In genomic region chr12:15590180-15590826, GRCh38 we compare ENCODE assay signal across 8 cellular contexts.
DNase-seq lines count a peak whose midpoint lies in the region; TF ChIP-seq lines count a peak whose summit lies in the region.

No MANE protein-coding gene starts in this region.

- H3K27ac ChIP-seq in HEK293 (ENCODE audit: extremely low read depth, low read depth, low read length): no peak overlapping the region

- POLR2A ChIA-PET in GM10248 (lab: Yijun Ruan, JAX): no interaction called here
- POLR2A ChIA-PET in HEK293 (lab: Yijun Ruan, JAX): no interaction called here

- CTCF ChIA-PET in GM10248 (lab: Yijun Ruan, JAX): interaction anchor here (0.6 to 11.1 kb wide), 44 partner anchors 8 to 363 kb away, joined by 3 to 208 read pairs (median 4); partner anchors contain the start of genes DERA and EPS8
- CTCF ChIA-PET in HEK293 (lab: Yijun Ruan, JAX): interaction anchor here (0.5 to 4.8 kb wide), 33 partner anchors 10 to 332 kb away, joined by 3 to 78 read pairs (median 4); no protein-coding TSS in a partner anchor

- no peaks in the 10 kb centered on the region for H3K9me3 ChIP-seq in HEK293 (ENCODE audit: control insufficient read depth, insufficient read depth, low read depth, low read length)
- no peaks in the 10 kb centered on the region for H3K9me3 ChIP-seq in Loucy (ENCODE audit: insufficient read depth, low read depth, low read length)

- peak overlapping the region; percentile 13 for H3K27ac Mint-ChIP-seq in activated naive CD8-positive, alpha-beta T cell
- peak overlapping the region; percentile 86 for H3K27ac Mint-ChIP-seq in osteocyte (ENCODE audit: unreplicated experiment)

- H3F3A ChIP-seq in Loucy (ENCODE audit: low read depth): no peaks in the 10 kb centered on the region

- H3K4me3 Mint-ChIP-seq in activated naive CD8-positive, alpha-beta T cell: peak overlapping the region; percentile 84
- peak overlapping the region; percentile 62 for H3K4me3 Mint-ChIP-seq in osteocyte (ENCODE audit: unreplicated experiment)

- peak overlapping the region; percentile 24 for H3K9ac ChIP-seq in Loucy (ENCODE audit: low read depth, low read length, poor library complexity, severe bottlenecking)

- H2AFZ ChIP-seq in Loucy (ENCODE audit: low read length): peak overlapping the region; percentile 99

- peak overlapping the region; percentile 58 for H3K4me2 ChIP-seq in Loucy (ENCODE audit: low read depth, low read length, poor library complexity, severe bottlenecking)

- no peaks in the 10 kb centered on the region for H3K9me3 Mint-ChIP-seq in activated naive CD8-positive, alpha-beta T cell (ENCODE audit: low read depth)
- no peaks in the 10 kb centered on the region for H3K9me3 Mint-ChIP-seq in osteocyte (ENCODE audit: unreplicated experiment)

- DNase-seq in GM10248 (ENCODE audit: extremely low spot score) (peak; percentile 78), SIG-M5 treated with dmso at 0.1 percent for 504 hours (lab: John Stamatoyannopoulos, UW; ENCODE audit: unreplicated experiment) (peak; percentile 81), head of caudate nucleus (peak; percentile 44 to 94 (median 80)), osteocyte (ENCODE audit: extremely low spot score, unreplicated experiment) (no peak), COR-L47 (lab: John Stamatoyannopoulos, UW) (no peak)

- no peaks in the 10 kb centered on the region for H3K27me3 Mint-ChIP-seq in activated naive CD8-positive, alpha-beta T cell
- H3K27me3 Mint-ChIP-seq in osteocyte (ENCODE audit: unreplicated experiment): no peaks in the 10 kb centered on the region

- H3K4me1 ChIP-seq in HEK293 (ENCODE audit: control insufficient read depth, insufficient read depth, low read length) (no peaks in the 10 kb centered on the region), Loucy (ENCODE audit: insufficient read depth, low read length, poor library complexity, severe bottlenecking) (no peaks in the 10 kb centered on the region)

- peaks cover 6% of the 10 kb centered on the region for H3K36me3 Mint-ChIP-seq in activated naive CD8-positive, alpha-beta T cell
- no peaks in the 10 kb centered on the region for H3K36me3 Mint-ChIP-seq in osteocyte (ENCODE audit: unreplicated experiment)

- no peaks in the 10 kb centered on the region for H4K20me1 ChIP-seq in Loucy (ENCODE audit: insufficient read depth, low read length, poor library complexity, severe bottlenecking)

- TF ChIP-seq CTCF in GM10248 (IDR thresholded peaks at IDR 0.05; ENCODE audit: control extremely low read depth, extremely low read depth, low read depth, missing control alignments) (peak; percentile 80), HEK293 (tag by site-specific recombination; IDR thresholded peaks at IDR 0.05) (peak; percentile 93), Loucy (conservative IDR thresholded peaks at IDR 0.05; ENCODE audit: low read length) (peak; percentile 93), osteocyte (IDR thresholded peaks at IDR 0.05) (peak; percentile 93)

- no peaks in the 10 kb centered on the region for H3K27me3 ChIP-seq in Loucy (ENCODE audit: insufficient read depth, low read length, poor library complexity, severe bottlenecking)

- intact Hi-C loops in head of caudate nucleus (cut with DNase I): loop anchor here (2.0 kb wide), 1 partner anchor 266 kb away; no protein-coding TSS in a partner anchor

- H3K79me2 ChIP-seq in Loucy (ENCODE audit: insufficient read depth, low read length): no peaks in the 10 kb centered on the region

- no peaks in the 10 kb centered on the region for H3K9me2 ChIP-seq in Loucy (replicated peaks; ENCODE audit: low read depth, low read length)

- no peaks in the 10 kb centered on the region for H3K36me3 ChIP-seq in HEK293 (ENCODE audit: control insufficient read depth in 2 of 2, insufficient read depth in 1 of 2, low read length in 2 of 2)
- H3K36me3 ChIP-seq in Loucy (ENCODE audit: insufficient read depth, low read length): no peaks in the 10 kb centered on the region

- H3K4me1 Mint-ChIP-seq in activated naive CD8-positive, alpha-beta T cell (ENCODE audit: low read depth): peaks cover 9% of the 10 kb centered on the region
- peaks cover 41% of the 10 kb centered on the region for H3K4me1 Mint-ChIP-seq in osteocyte (ENCODE audit: unreplicated experiment)

- peak overlapping the region; percentile 36 for H3K4me3 ChIP-seq in HEK293 (ENCODE audit: low read depth, low read length)
- peak overlapping the region; percentile 64 for H3K4me3 ChIP-seq in Loucy (ENCODE audit: low read length, poor library complexity, severe bottlenecking)

TF ChIP-seq in HEK293, 187 proteins besides CTCF, POLR2A, EP300 and RAD21 (continues in another document):
- TF ChIP-seq AEBP2 (tag by site-specific recombination; IDR thresholded peaks at IDR 0.05; ENCODE audit: borderline replicate concordance): no peak
- TF ChIP-seq PRDM10 (tag by site-specific recombination; IDR thresholded peaks at IDR 0.05): 0 out of 2 replicates have a peak, but pooled peaks have one; percentile 33
- TF ChIP-seq INSM2 (tag by site-specific recombination; IDR thresholded peaks at IDR 0.05): no peak
- TF ChIP-seq ZNF600 (tag by site-specific recombination; IDR thresholded peaks at IDR 0.05): peak; percentile 36; the same call in 1 of the 2 replicates
- TF ChIP-seq ZNF324 (tag by site-specific recombination; IDR thresholded peaks at IDR 0.05): no peak
- peak; percentile 75; the same call in 1 of the 2 replicates for TF ChIP-seq ZBTB17 (tag by site-specific recombination; IDR thresholded peaks at IDR 0.05)
- no peak for TF ChIP-seq ZNF214 (tag by site-specific recombination; IDR thresholded peaks at IDR 0.05; ENCODE audit: borderline replicate concordance)
- TF ChIP-seq ZNF274 (IDR thresholded peaks at IDR 0.05; ENCODE audit: low read length): no peak
- TF ChIP-seq ZNF274 (tag by site-specific recombination; IDR thresholded peaks at IDR 0.05; ENCODE audit: borderline replicate concordance): no peak
- peak; percentile 39; the same call in 1 of the 2 replicates for TF ChIP-seq ZNF501 (tag by site-specific recombination; IDR thresholded peaks at IDR 0.05)
- peak; percentile 99 for TF ChIP-seq ZNF654 (tag by site-specific recombination; IDR thresholded peaks at IDR 0.05; ENCODE audit: low read depth)
- TF ChIP-seq MYNN (tag by site-specific recombination; IDR thresholded peaks at IDR 0.05; ENCODE audit: borderline replicate concordance): no peak
- 0 out of 2 replicates have a peak, but pooled peaks have one; percentile 16 for TF ChIP-seq SP3 (tag by site-specific recombination; IDR thresholded peaks at IDR 0.05)
- TF ChIP-seq ZNF76 (tag by site-specific recombination; IDR thresholded peaks at IDR 0.05; ENCODE audit: borderline replicate concordance, low read depth): no peak
- 0 out of 2 replicates have a peak, but pooled peaks have one; percentile 16 for TF ChIP-seq ZNF341 (tag by site-specific recombination; IDR thresholded peaks at IDR 0.05; ENCODE audit: low read depth)
- no peak for TF ChIP-seq ZNF24 (tag by site-specific recombination; IDR thresholded peaks at IDR 0.05)

Comparison
In these comparisons a context has a peak if more than half of its experiments do, and no peak if none do; other contexts are left out.
1. DNase-seq: peak in GM10248 (single experiment), SIG-M5 treated with dmso at 0.1 percent for 504 hours (single experiment) and head of caudate nucleus (42 of 42); none in osteocyte (single experiment) and COR-L47 (single experiment).
2. Peak in every context shown above with its lines, with median percentiles within 50 percentile points of each other: CTCF ChIP-seq.